Comparison of ENCODE assay signal across 8 cellular contexts in genomic region chr18:51537487-51537886, GRCh38.
DNase-seq lines count a peak whose midpoint lies in the region; ATAC-seq and TF ChIP-seq lines count a peak whose summit lies in the region.

No MANE protein-coding gene starts in this region.

- ATAC-seq in HG03097 (IDR thresholded peaks at IDR 0.05; ENCODE audit: low FRiP score, unreplicated experiment): peak; percentile 48
- ATAC-seq in omental fat pad (ENCODE audit: low FRiP score): peak; percentile 77

- H3K9me3 ChIP-seq in suprapubic skin: no peaks in the 10 kb centered on the region

- H3K4me1 ChIP-seq in suprapubic skin: no peaks in the 10 kb centered on the region

- no peaks in the 10 kb centered on the region for H3K27me3 ChIP-seq in suprapubic skin

- H3K27ac ChIP-seq in suprapubic skin: no peak overlapping the region

- no peak for TF ChIP-seq EP300 in suprapubic skin (IDR thresholded peaks at IDR 0.05)

- DNase-seq in DMS 273 (lab: John Stamatoyannopoulos, UW; ENCODE audit: unreplicated experiment): peak; percentile 67
- DNase-seq in DMS 273 treated with DMSO at 0.1 percent for 48 hours (lab: John Stamatoyannopoulos, UW): no peak
- DNase-seq in NCI-H82 treated with DMSO at 0.1 percent for 48 hours (lab: John Stamatoyannopoulos, UW; ENCODE audit: unreplicated experiment): peak; percentile 46
- no peak for DNase-seq in epithelial cell of proximal tubule (ENCODE audit: low read depth)
- no peak for DNase-seq in omental fat pad (ENCODE audit: low spot score)
- DNase-seq in NCI-H1694 treated with DMSO at 0.1 percent for 48 hours (lab: John Stamatoyannopoulos, UW): no peak
- no peak for DNase-seq in suprapubic skin (ENCODE audit: low spot score in 2 of 2)

- TF ChIP-seq CTCF in epithelial cell of proximal tubule (conservative IDR thresholded peaks at IDR 0.05; ENCODE audit: low read depth, low read length) (peak; percentile 53), omental fat pad (IDR thresholded peaks at IDR 0.05) (no peak), suprapubic skin (IDR thresholded peaks at IDR 0.05) (peak in 1 of 2 donors; percentile 5)

- no peak for TF ChIP-seq POLR2A in suprapubic skin (IDR thresholded peaks at IDR 0.05)

- H3K4me3 ChIP-seq in epithelial cell of proximal tubule (ENCODE audit: low read depth, low read length) (no peak overlapping the region), suprapubic skin (no peak overlapping the region)

- WGBS in suprapubic skin: 10% methylated on average over 6 of the region's 6 CpGs

- H3K36me3 ChIP-seq in suprapubic skin: no peaks in the 10 kb centered on the region

Comparison
In these comparisons a context has a peak if more than half of its experiments do, and no peak if none do; other contexts are left out.
1. DNase-seq: peak in DMS 273 (single experiment) and NCI-H82 treated with DMSO at 0.1 percent for 48 hours (single experiment); none in DMS 273 treated with DMSO at 0.1 percent for 48 hours (single experiment), epithelial cell of proximal tubule (single experiment), omental fat pad (single experiment), NCI-H1694 treated with DMSO at 0.1 percent for 48 hours (single experiment) and suprapubic skin (0 of 2).